In genomic region chr17:82683534-82683933, GRCh38 we compare ENCODE assay signal across 28 cellular contexts.
"Had no signal": no experiment of that assay in that cellular context is flagged by ENCODE, and none has a peak within 500 bp of the region (broad histone marks: within the 10 kb centered on the region; RNA-seq: fewer than 3 reads in every experiment).

No MANE protein-coding gene starts in this region.

- H3K27ac ChIP-seq: coronary artery, esophagus muscularis mucosa, foreskin keratinocyte, heart left ventricle, lower lobe of right lung, neural progenitor cell, parathyroid adenoma, psoas muscle had no signal

- H3K9ac ChIP-seq: neural progenitor cell, parathyroid adenoma had no signal

- DNase-seq: activated CD4-positive, alpha-beta memory T cell treated with anti-CD3 and anti-CD28 coated beads, Interleukin-2, amount 10 ng/mL, durations not matched to agents 7 days and 5 days; activated CD4-positive, alpha-beta T cell treated with anti-CD3 and anti-CD28 coated beads for 1 hour; activated CD4-positive, alpha-beta T cell treated with anti-CD3 and anti-CD28 coated beads, Interleukin-2, amount 10 ng/mL, durations not matched to agents 7 days and 5 days; activated CD8-positive, alpha-beta memory T cell treated with anti-CD3 and anti-CD28 coated beads, Interleukin-2, amount 50 U/mL, for 48 hours; activated naive CD8-positive, alpha-beta T cell treated with anti-CD3 and anti-CD28 coated beads, Interleukin-2, amount 50 U/mL, for 24 hours; activated T-cell treated with anti-CD3 and anti-CD28 coated beads, Interleukin-2, amount 50 U/mL, for 4 hours; amygdala; foreskin keratinocyte; lower lobe of right lung; mesenchymal stem cell; natural killer cell; occipital lobe; stimulated activated CD4-positive, alpha-beta T cell treated with anti-CD3 and anti-CD28 coated beads, Interleukin-1b, Interleukin-23, amount 100 ng/mL, for 48 hours; stimulated activated naive B cell treated with anti-CD40 and anti-IgM and Interleukin-4, amounts not matched to agents 10 μg/mL and 1 μg/mL and 100 μg/mL, for 72 hours; T-helper 17 cell; T1000; trophoblast cell had no signal

- FAIRE-seq: endothelial cell of umbilical vein, urothelium cell line had no signal

- H2AFZ ChIP-seq: neural progenitor cell, parathyroid adenoma had no signal

- H3K4me1 ChIP-seq: esophagus muscularis mucosa, foreskin keratinocyte, lower lobe of right lung, neural progenitor cell, parathyroid adenoma had no signal

- H3K27me3 ChIP-seq: esophagus muscularis mucosa, foreskin keratinocyte, heart left ventricle, neural progenitor cell had no signal

- H3K36me3 ChIP-seq: lower lobe of right lung, neural progenitor cell had no signal

- H3K4me3 ChIP-seq: coronary artery, esophagus muscularis mucosa, heart left ventricle, lower lobe of right lung, neural progenitor cell, psoas muscle, smooth muscle cell had no signal

- H3K4me2 ChIP-seq: neural progenitor cell, smooth muscle cell had no signal

- ATAC-seq: activated naive CD8-positive, alpha-beta T cell treated with anti-CD3 and anti-CD28 coated beads, Interleukin-2, amount 50 U/mL, for 24 hours; activated T-cell treated with anti-CD3 and anti-CD28 coated beads, Interleukin-2, amount 50 U/mL, for 4 hours; activated T-helper 17 cell treated with anti-CD3 and anti-CD28 coated beads, Interleukin-2, amount 50 U/mL, for 72 hours; foreskin keratinocyte; heart left ventricle; natural killer cell; psoas muscle; stimulated activated naive B cell treated with anti-CD40 and anti-IgM and Interleukin-4, amounts not matched to agents 10 μg/mL and 1 μg/mL and 100 μg/mL, for 72 hours; T-helper 17 cell; WTC11 had no signal
